ENCODE assay signal across 7 cellular contexts in genomic region chr19:37045140-37045539, GRCh38.
"Had no signal": no experiment of that assay in that cellular context is flagged by ENCODE, and none has a peak within 500 bp of the region (broad histone marks: within the 10 kb centered on the region; RNA-seq: fewer than 3 reads in every experiment).

No MANE protein-coding gene starts in this region.

- DNase-seq: GDM1, GF-D8 had no signal

- H3K4me3 ChIP-seq: GM12878 had no signal

- ATAC-seq: GM12878 had no signal

- FAIRE-seq: GM12878, GM12891, GM12892, GM18507, GM19239 had no signal
